In the genomic region with DNA sequence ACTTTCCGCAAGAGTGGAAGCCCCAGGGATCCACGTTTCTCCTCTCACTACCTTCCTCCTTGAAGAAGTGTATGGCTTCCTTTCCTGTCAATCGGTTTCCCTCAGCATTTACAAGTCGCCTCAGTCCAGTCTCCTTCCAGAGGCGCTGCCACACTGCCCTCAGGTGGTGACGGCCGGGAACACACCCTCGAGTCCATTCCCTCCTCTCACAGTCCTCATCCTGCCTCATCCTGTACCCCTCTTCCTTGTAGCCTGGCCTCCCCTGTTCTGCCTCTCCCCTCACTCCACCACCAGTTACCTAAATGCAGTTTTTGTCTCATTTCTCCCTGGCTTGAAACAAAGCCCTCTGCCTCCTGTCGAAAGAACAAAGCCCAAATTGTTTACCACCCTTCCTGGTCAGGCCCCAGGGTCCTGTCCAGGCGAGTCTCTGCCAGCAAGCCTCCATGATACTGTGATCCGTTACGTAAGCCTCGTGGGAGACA, we compare ENCODE assay signal across 8 cellular contexts. TPM values are rescaled to one million over a fixed set of nuclear protein-coding genes. Genes with fewer than 3 reads are reported as not detected.
DNase-seq lines count a peak whose midpoint lies in the region; ATAC-seq and TF ChIP-seq lines count a peak whose summit lies in the region.

No MANE protein-coding gene starts in this region.

- intact Hi-C loops in colonic mucosa (cut with DNase I) = loop anchor here (2.0 to 10.0 kb wide), 3 partner anchors 50 to 326 kb away; no protein-coding TSS in a partner anchor
- intact Hi-C loops in right lobe of liver (cut with DNase I) = loop anchor here in 1 of 2 donors (10.0 kb wide), 1 partner anchor 76 kb away; no protein-coding TSS in a partner anchor

- H3K4me3 Mint-ChIP-seq in activated CD4-positive, alpha-beta T cell treated with anti-CD3 and anti-CD28 coated beads, Interleukin-2, amount 10 ng/mL, durations not matched to agents 7 days and 5 days = peak overlapping the region; percentile 46

- H3K4me1 ChIP-seq in colonic mucosa (no peaks in the 10 kb centered on the region), right lobe of liver (peaks cover 0 to 4% (median 0%) of the 10 kb centered on the region in 4 donors)

- CTCF ChIA-PET in activated CD4-positive, alpha-beta T cell treated with anti-CD3 and anti-CD28 coated beads, Interleukin-2, amount 10 ng/mL, durations not matched to agents 7 days and 5 days (lab: Charles Lee) = interaction anchor here (1.0 to 1.6 kb wide), 4 partner anchors 14 to 52 kb away, joined by 3 to 6 read pairs (median 4); a partner anchor contains a TSS

- H3K36me3 Mint-ChIP-seq in activated CD4-positive, alpha-beta T cell treated with anti-CD3 and anti-CD28 coated beads, Interleukin-2, amount 10 ng/mL, durations not matched to agents 7 days and 5 days (ENCODE audit: low read depth) = no peaks in the 10 kb centered on the region

- H3K4me3 ChIP-seq in colonic mucosa (no peak overlapping the region), right lobe of liver (no peak overlapping the region)

- POLR2A ChIA-PET in activated CD4-positive, alpha-beta T cell treated with anti-CD3 and anti-CD28 coated beads, Interleukin-2, amount 10 ng/mL, durations not matched to agents 7 days and 5 days (lab: Charles Lee) = no interaction called here

- no peaks in the 10 kb centered on the region for H3K9me3 Mint-ChIP-seq in activated CD4-positive, alpha-beta T cell treated with anti-CD3 and anti-CD28 coated beads, Interleukin-2, amount 10 ng/mL, durations not matched to agents 7 days and 5 days

- DNase-seq in DMS79 treated with DMSO at 0.1 percent for 48 hours (lab: John Stamatoyannopoulos, UW) (peak; percentile 77), NCI-H748 (lab: John Stamatoyannopoulos, UW; ENCODE audit: unreplicated experiment) (peak; percentile 50), colonic mucosa (peak; percentile 96), right lobe of liver (peak; percentile 82 to 88 (median 83))
- DNase-seq in activated CD4-positive, alpha-beta T cell treated with anti-CD3 and anti-CD28 coated beads, Interleukin-2, amount 10 ng/mL, durations not matched to agents 7 days and 5 days = peak; percentile 92
- peak; percentile 76 to 93 (median 86) for DNase-seq in stimulated activated CD4-positive, alpha-beta T cell treated with anti-CD3 and anti-CD28 coated beads, TNF-alpha, amount 100 ng/mL, for 1 hour (ENCODE audit: low read depth in 3 of 3, low spot score in 1 of 3)

- H3K27me3 ChIP-seq in colonic mucosa (no peaks in the 10 kb centered on the region), right lobe of liver (no peaks in the 10 kb centered on the region)

- 9% methylated on average over 13 of the region's 13 CpGs for WGBS in right lobe of liver (ENCODE audit: insufficient coverage, low coverage, low lambda C conversion rate, missing lambda C conversion rate)

- H3K27ac ChIP-seq in colonic mucosa (no peak overlapping the region), right lobe of liver (no peak overlapping the region)

- peak overlapping the region in 1 of 2 donors; percentile 0 for H3K9ac ChIP-seq in colonic mucosa (ENCODE audit: low read depth in 2 of 2, low read length in 2 of 2)

- H3K36me3 ChIP-seq in colonic mucosa = no peaks in the 10 kb centered on the region
- H3K36me3 ChIP-seq in right lobe of liver = no peaks in the 10 kb centered on the region

- TF ChIP-seq POLR2A in right lobe of liver (IDR thresholded peaks at IDR 0.05) = no peak

- H3K4me1 Mint-ChIP-seq in activated CD4-positive, alpha-beta T cell treated with anti-CD3 and anti-CD28 coated beads, Interleukin-2, amount 10 ng/mL, durations not matched to agents 7 days and 5 days = peaks cover 15% of the 10 kb centered on the region

- peak overlapping the region; percentile 85 for H3K27ac Mint-ChIP-seq in activated CD4-positive, alpha-beta T cell treated with anti-CD3 and anti-CD28 coated beads, Interleukin-2, amount 10 ng/mL, durations not matched to agents 7 days and 5 days

- no peaks in the 10 kb centered on the region for H3K9me3 ChIP-seq in colonic mucosa
- no peaks in the 10 kb centered on the region for H3K9me3 ChIP-seq in right lobe of liver

- ATAC-seq in HG03520 (IDR thresholded peaks at IDR 0.05; ENCODE audit: unreplicated experiment) (peak; percentile 79), right lobe of liver (peak; percentile 99 to 100 (median 100)), HG03460 (IDR thresholded peaks at IDR 0.05; ENCODE audit: unreplicated experiment) (no peak)

- no peaks in the 10 kb centered on the region for H3K27me3 Mint-ChIP-seq in activated CD4-positive, alpha-beta T cell treated with anti-CD3 and anti-CD28 coated beads, Interleukin-2, amount 10 ng/mL, durations not matched to agents 7 days and 5 days

- TF ChIP-seq CTCF in colonic mucosa (IDR thresholded peaks at IDR 0.05) (peak; percentile 95), right lobe of liver (IDR thresholded peaks at IDR 0.05) (peak; percentile 85 to 96 (median 95))

RNA-seq across cellular contexts. Expression of a gene that starts 23.2 kb away (rescaled TPM):
- total RNA-seq in activated CD4-positive, alpha-beta T cell treated with anti-CD3 and anti-CD28 coated beads, Interleukin-2, amount 10 ng/mL, durations not matched to agents 7 days and 5 days = 10 to 100 TPM; 39.3 to 39.4 TPM
- total RNA-seq in colonic mucosa (10 to 100 TPM; 22.4 to 30.3 TPM), right lobe of liver (10 to 100 TPM; 15.2 to 42.0 (median 22.3) TPM)

RNA-seq across cellular contexts. Expression of a gene that starts 29.4 kb away (rescaled TPM):
- total RNA-seq in activated CD4-positive, alpha-beta T cell treated with anti-CD3 and anti-CD28 coated beads, Interleukin-2, amount 10 ng/mL, durations not matched to agents 7 days and 5 days = 1 to 10 TPM; 1.9 to 2.2 TPM
- 1 to 10 TPM; 2.8 to 3.7 TPM for total RNA-seq in colonic mucosa
- 1 to 10 TPM in 5 of 6 experiments, under 1 TPM in 1; 0.40 to 4.9 (median 1.7) TPM for total RNA-seq in right lobe of liver

RNA-seq across cellular contexts. Expression of a gene that starts 35.2 kb away (rescaled TPM):
- total RNA-seq in activated CD4-positive, alpha-beta T cell treated with anti-CD3 and anti-CD28 coated beads, Interleukin-2, amount 10 ng/mL, durations not matched to agents 7 days and 5 days = 10 to 100 TPM; 53.7 to 59.1 TPM
- 10 to 100 TPM; 56.6 to 69.7 TPM for total RNA-seq in colonic mucosa
- total RNA-seq in right lobe of liver = 10 to 100 TPM; 22.7 to 45.5 (median 29.0) TPM

RNA-seq across cellular contexts. Expression of a gene that starts 43.3 kb away (rescaled TPM):
- total RNA-seq in activated CD4-positive, alpha-beta T cell treated with anti-CD3 and anti-CD28 coated beads, Interleukin-2, amount 10 ng/mL, durations not matched to agents 7 days and 5 days = 100 to 1,000 TPM in 1 of 2 experiments, 10 to 100 TPM in 1; 81.9 to 101 TPM
- 100 to 1,000 TPM in 1 of 2 donors, 10 to 100 TPM in 1; 57.9 to 106 TPM for total RNA-seq in colonic mucosa
- total RNA-seq in right lobe of liver = 10 to 100 TPM; 44.9 to 63.6 (median 55.1) TPM
